In the genomic region with DNA sequence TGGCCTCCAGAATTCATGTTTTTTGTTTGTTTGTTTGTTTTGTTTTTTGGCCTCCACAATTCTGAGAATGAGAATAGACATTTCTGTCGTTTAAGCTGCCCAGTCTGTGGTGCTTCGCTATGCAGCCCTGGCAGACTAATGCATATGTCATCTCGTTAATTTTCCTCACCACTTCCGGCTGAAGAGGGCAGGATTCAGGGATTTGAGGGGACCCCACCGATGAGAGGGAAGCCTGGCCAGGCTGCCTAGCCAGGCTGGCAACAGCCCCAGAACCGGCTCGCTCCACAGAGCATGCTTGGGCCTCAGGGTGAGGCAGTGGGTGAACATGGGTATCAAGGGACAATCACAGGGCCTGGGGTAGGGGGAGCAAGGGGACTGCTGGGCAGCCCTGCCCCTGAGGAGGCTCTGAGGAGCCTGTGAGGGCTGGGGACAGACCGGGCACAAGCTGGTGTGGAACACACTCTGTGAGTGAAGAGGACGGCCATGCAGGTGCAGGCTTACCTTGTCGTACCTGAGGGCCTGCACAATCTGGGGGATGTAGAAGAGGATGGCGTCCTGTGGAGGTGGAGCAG, we compare ENCODE assay signal across 1 cellular context.
TF ChIP-seq lines count a peak whose summit lies in the region.

No MANE protein-coding gene starts in this region.

TF ChIP-seq in K562, 482 proteins besides CTCF, POLR2A, EP300 and RAD21 (continued from another document):
- no peak for TF ChIP-seq HNRNPUL1 (IDR thresholded peaks at IDR 0.05; ENCODE audit: low read length)
- TF ChIP-seq, protein P1, sequence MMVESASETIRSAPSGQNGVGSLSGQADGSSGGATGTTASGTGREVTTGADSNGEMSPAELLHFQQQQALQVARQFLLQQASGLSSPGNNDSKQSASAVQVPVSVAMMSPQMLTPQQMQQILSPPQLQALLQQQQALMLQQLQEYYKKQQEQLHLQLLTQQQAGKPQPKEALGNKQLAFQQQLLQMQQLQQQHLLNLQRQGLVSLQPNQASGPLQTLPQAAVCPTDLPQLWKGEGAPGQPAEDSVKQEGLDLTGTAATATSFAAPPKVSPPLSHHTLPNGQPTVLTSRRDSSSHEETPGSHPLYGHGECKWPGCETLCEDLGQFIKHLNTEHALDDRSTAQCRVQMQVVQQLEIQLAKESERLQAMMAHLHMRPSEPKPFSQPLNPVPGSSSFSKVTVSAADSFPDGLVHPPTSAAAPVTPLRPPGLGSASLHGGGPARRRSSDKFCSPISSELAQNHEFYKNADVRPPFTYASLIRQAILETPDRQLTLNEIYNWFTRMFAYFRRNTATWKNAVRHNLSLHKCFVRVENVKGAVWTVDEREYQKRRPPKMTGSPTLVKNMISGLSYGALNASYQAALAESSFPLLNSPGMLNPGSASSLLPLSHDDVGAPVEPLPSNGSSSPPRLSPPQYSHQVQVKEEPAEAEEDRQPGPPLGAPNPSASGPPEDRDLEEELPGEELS (CRISPR knock-in tag; IDR thresholded peaks at IDR 0.05; ENCODE audit: borderline replicate concordance) = no peak
- TF ChIP-seq, protein P2, sequence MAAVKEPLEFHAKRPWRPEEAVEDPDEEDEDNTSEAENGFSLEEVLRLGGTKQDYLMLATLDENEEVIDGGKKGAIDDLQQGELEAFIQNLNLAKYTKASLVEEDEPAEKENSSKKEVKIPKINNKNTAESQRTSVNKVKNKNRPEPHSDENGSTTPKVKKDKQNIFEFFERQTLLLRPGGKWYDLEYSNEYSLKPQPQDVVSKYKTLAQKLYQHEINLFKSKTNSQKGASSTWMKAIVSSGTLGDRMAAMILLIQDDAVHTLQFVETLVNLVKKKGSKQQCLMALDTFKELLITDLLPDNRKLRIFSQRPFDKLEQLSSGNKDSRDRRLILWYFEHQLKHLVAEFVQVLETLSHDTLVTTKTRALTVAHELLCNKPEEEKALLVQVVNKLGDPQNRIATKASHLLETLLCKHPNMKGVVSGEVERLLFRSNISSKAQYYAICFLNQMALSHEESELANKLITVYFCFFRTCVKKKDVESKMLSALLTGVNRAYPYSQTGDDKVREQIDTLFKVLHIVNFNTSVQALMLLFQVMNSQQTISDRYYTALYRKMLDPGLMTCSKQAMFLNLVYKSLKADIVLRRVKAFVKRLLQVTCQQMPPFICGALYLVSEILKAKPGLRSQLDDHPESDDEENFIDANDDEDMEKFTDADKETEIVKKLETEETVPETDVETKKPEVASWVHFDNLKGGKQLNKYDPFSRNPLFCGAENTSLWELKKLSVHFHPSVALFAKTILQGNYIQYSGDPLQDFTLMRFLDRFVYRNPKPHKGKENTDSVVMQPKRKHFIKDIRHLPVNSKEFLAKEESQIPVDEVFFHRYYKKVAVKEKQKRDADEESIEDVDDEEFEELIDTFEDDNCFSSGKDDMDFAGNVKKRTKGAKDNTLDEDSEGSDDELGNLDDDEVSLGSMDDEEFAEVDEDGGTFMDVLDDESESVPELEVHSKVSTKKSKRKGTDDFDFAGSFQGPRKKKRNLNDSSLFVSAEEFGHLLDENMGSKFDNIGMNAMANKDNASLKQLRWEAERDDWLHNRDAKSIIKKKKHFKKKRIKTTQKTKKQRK (IDR thresholded peaks at IDR 0.05; ENCODE audit: borderline replicate concordance, low read depth, low read length) = no peak
